Comparison of ENCODE assay signal across 36 cellular contexts in genomic region chrX:103864149-103864548, GRCh38.
"Had no signal": no experiment of that assay in that cellular context is flagged by ENCODE, and none has a peak within 500 bp of the region (broad histone marks: within the 10 kb centered on the region; RNA-seq: fewer than 3 reads in every experiment).

No MANE protein-coding gene starts in this region.

- H3K4me3 ChIP-seq: adrenal gland, breast epithelium, cardiac muscle cell, esophagus muscularis mucosa, gastrocnemius medialis had no signal

- ATAC-seq: activated CD4-positive, CD25-positive, alpha-beta regulatory T cell treated with anti-CD3 and anti-CD28 coated beads, Interleukin-2, amount 50 U/mL, for 24 hours; activated CD8-positive, alpha-beta T cell treated with anti-CD3 and anti-CD28 coated beads for 36 hours; activated naive CD8-positive, alpha-beta T cell treated with anti-CD3 and anti-CD28 coated beads, Interleukin-2, amount 50 U/mL, for 24 hours; activated T-cell treated with anti-CD3 and anti-CD28 coated beads, Interleukin-2, amount 50 U/mL, for 4 hours; effector memory CD8-positive, alpha-beta T cell; foreskin keratinocyte; gastrocnemius medialis; T-helper 17 cell had no signal

- H3K27ac ChIP-seq: adrenal gland, breast epithelium, cardiac muscle cell, esophagus muscularis mucosa, foreskin keratinocyte, gastrocnemius medialis, WERI-Rb-1 had no signal

- H3K4me3 Mint-ChIP-seq: activated B cell treated with CpG ODN at 0.5 μM for 24 hours; activated CD8-positive, alpha-beta T cell treated with anti-CD3 and anti-CD28 coated beads for 36 hours; activated naive CD4-positive, alpha-beta T cell treated with anti-CD3 and anti-CD28 coated beads for 36 hours; activated naive CD4-positive, alpha-beta T cell treated with anti-CD3 and anti-CD28 coated beads, Interleukin-2, amount 50 U/mL, for 24 hours; activated naive CD8-positive, alpha-beta T cell treated with anti-CD3 and anti-CD28 coated beads for 36 hours; activated naive CD8-positive, alpha-beta T cell treated with anti-CD3 and anti-CD28 coated beads, Interleukin-2, amount 50 U/mL, for 24 hours; activated T-cell treated with anti-CD3 and anti-CD28 coated beads, Interleukin-2, amount 50 U/mL, for 4 hours; activated T-helper 1 cell treated with anti-CD3 and anti-CD28 coated beads, Interleukin-12 subunit alpha, Interleukin-12 subunit beta, Interleukin-2, Interleukin-4 antibody, amounts not matched to agents 30 ng/mL and 10 ng/mL and 1 ng/mL, durations not matched to agents 14 hours and 24 hours and 36 hours; brain; effector memory CD8-positive, alpha-beta T cell; T-helper 17 cell; T-helper 2 cell treated with Interferon-gamma antibody and Interleukin-4, amounts not matched to agents 5 μg/mL and 100 μg/mL, for 36 hours had no signal

- H3K36me3 ChIP-seq: adrenal gland, breast epithelium, cardiac muscle cell, esophagus muscularis mucosa, gastrocnemius medialis, WERI-Rb-1 had no signal

- H3K4me1 Mint-ChIP-seq: activated B cell treated with CpG ODN at 0.5 μM for 24 hours; activated naive CD4-positive, alpha-beta T cell treated with anti-CD3 and anti-CD28 coated beads, Interleukin-2, amount 50 U/mL, for 24 hours; activated naive CD8-positive, alpha-beta T cell treated with anti-CD3 and anti-CD28 coated beads for 36 hours; activated naive CD8-positive, alpha-beta T cell treated with anti-CD3 and anti-CD28 coated beads, Interleukin-2, amount 50 U/mL, for 24 hours; brain; T-helper 17 cell had no signal

- H3K27me3 ChIP-seq: adrenal gland, cardiac muscle cell, esophagus muscularis mucosa, foreskin keratinocyte had no signal

- H3K27ac Mint-ChIP-seq: activated B cell treated with CpG ODN at 0.5 μM for 24 hours; activated CD8-positive, alpha-beta T cell treated with anti-CD3 and anti-CD28 coated beads for 36 hours; activated naive CD4-positive, alpha-beta T cell treated with anti-CD3 and anti-CD28 coated beads for 36 hours; activated naive CD4-positive, alpha-beta T cell treated with anti-CD3 and anti-CD28 coated beads, Interleukin-2, amount 50 U/mL, for 24 hours; activated naive CD8-positive, alpha-beta T cell treated with anti-CD3 and anti-CD28 coated beads for 36 hours; activated naive CD8-positive, alpha-beta T cell treated with anti-CD3 and anti-CD28 coated beads, Interleukin-2, amount 50 U/mL, for 24 hours; activated T-helper 1 cell treated with anti-CD3 and anti-CD28 coated beads, Interleukin-12 subunit alpha, Interleukin-12 subunit beta, Interleukin-2, Interleukin-4 antibody, amounts not matched to agents 30 ng/mL and 10 ng/mL and 1 ng/mL, durations not matched to agents 14 hours and 24 hours and 36 hours; activated T-helper 2 cell treated with anti-CD3 and anti-CD28 coated beads, Interferon-gamma antibody, Interleukin-2, Interleukin-4, amounts not matched to agents 10 μg/mL and 5 μg/mL and 100 μg/mL, durations not matched to agents 14 hours and 24 hours and 36 hours; brain; effector memory CD8-positive, alpha-beta T cell; T-helper 17 cell; T-helper 2 cell treated with Interferon-gamma antibody and Interleukin-4, amounts not matched to agents 5 μg/mL and 100 μg/mL, for 36 hours had no signal

- H3K9me3 Mint-ChIP-seq: activated B cell treated with CpG ODN at 0.5 μM for 24 hours; activated CD8-positive, alpha-beta T cell treated with anti-CD3 and anti-CD28 coated beads for 36 hours; activated naive CD4-positive, alpha-beta T cell treated with anti-CD3 and anti-CD28 coated beads for 36 hours; activated naive CD4-positive, alpha-beta T cell treated with anti-CD3 and anti-CD28 coated beads, Interleukin-2, amount 50 U/mL, for 24 hours; activated naive CD8-positive, alpha-beta T cell treated with anti-CD3 and anti-CD28 coated beads for 36 hours; activated naive CD8-positive, alpha-beta T cell treated with anti-CD3 and anti-CD28 coated beads, Interleukin-2, amount 50 U/mL, for 24 hours; activated T-cell treated with anti-CD3 and anti-CD28 coated beads, Interleukin-2, amount 50 U/mL, for 4 hours; activated T-helper 1 cell treated with anti-CD3 and anti-CD28 coated beads, Interleukin-12 subunit alpha, Interleukin-12 subunit beta, Interleukin-2, Interleukin-4 antibody, amounts not matched to agents 30 ng/mL and 10 ng/mL and 1 ng/mL, durations not matched to agents 14 hours and 24 hours and 36 hours; activated T-helper 2 cell treated with anti-CD3 and anti-CD28 coated beads, Interferon-gamma antibody, Interleukin-2, Interleukin-4, amounts not matched to agents 10 μg/mL and 5 μg/mL and 100 μg/mL, durations not matched to agents 14 hours and 24 hours and 36 hours; effector memory CD8-positive, alpha-beta T cell; T-helper 2 cell treated with Interferon-gamma antibody and Interleukin-4, amounts not matched to agents 5 μg/mL and 100 μg/mL, for 36 hours had no signal

- H3K4me1 ChIP-seq: adrenal gland, breast epithelium, esophagus muscularis mucosa, foreskin keratinocyte, gastrocnemius medialis had no signal

- DNase-seq: activated B cell treated with CpG ODN at 0.5 μM for 24 hours; activated CD4-positive, alpha-beta T cell treated with anti-CD3 and anti-CD28 coated beads for 48 hours; activated CD4-positive, alpha-beta T cell treated with anti-CD3 and anti-CD28 coated beads, Interleukin-2, amount 50 U/mL, for 1 hour; activated CD4-positive, alpha-beta T cell treated with anti-CD3 and anti-CD28 coated beads, Interleukin-2, amount 50 U/mL, for 48 hours; activated CD8-positive, alpha-beta memory T cell treated with anti-CD3 and anti-CD28 coated beads for 24 hours; activated CD8-positive, alpha-beta T cell treated with anti-CD3 and anti-CD28 coated beads for 36 hours; activated effector memory CD4-positive, alpha-beta T cell treated with anti-CD3 and anti-CD28 coated beads, Interleukin-2, amount 50 U/mL, for 16 hours; activated naive CD4-positive, alpha-beta T cell treated with anti-CD3 and anti-CD28 coated beads for 36 hours; activated naive CD8-positive, alpha-beta T cell treated with anti-CD3 and anti-CD28 coated beads for 36 hours; activated naive CD8-positive, alpha-beta T cell treated with anti-CD3 and anti-CD28 coated beads, Interleukin-2, amount 50 U/mL, for 24 hours; activated T-cell treated with anti-CD3 and anti-CD28 coated beads, Interleukin-2, amount 50 U/mL, for 4 hours; adrenal gland; amygdala; aorta; central memory CD4-positive, alpha-beta T cell; cerebellar nuclear complex; cortex of kidney; dermis blood vessel endothelial cell; effector CD4-positive, alpha-beta T cell; effector memory CD8-positive, alpha-beta T cell; erythroblast; foreskin keratinocyte; gastrocnemius medialis; T-helper 1 cell; T-helper 17 cell; T1000; WERI-Rb-1 had no signal

- H3K27me3 Mint-ChIP-seq: activated B cell treated with CpG ODN at 0.5 μM for 24 hours; activated CD8-positive, alpha-beta T cell treated with anti-CD3 and anti-CD28 coated beads for 36 hours; activated naive CD4-positive, alpha-beta T cell treated with anti-CD3 and anti-CD28 coated beads, Interleukin-2, amount 50 U/mL, for 24 hours; activated naive CD8-positive, alpha-beta T cell treated with anti-CD3 and anti-CD28 coated beads for 36 hours; activated naive CD8-positive, alpha-beta T cell treated with anti-CD3 and anti-CD28 coated beads, Interleukin-2, amount 50 U/mL, for 24 hours; T-helper 17 cell had no signal

- H3K9me3 ChIP-seq: adrenal gland, breast epithelium, esophagus muscularis mucosa, gastrocnemius medialis had no signal

- H3K36me3 Mint-ChIP-seq: activated naive CD4-positive, alpha-beta T cell treated with anti-CD3 and anti-CD28 coated beads, Interleukin-2, amount 50 U/mL, for 24 hours; activated naive CD8-positive, alpha-beta T cell treated with anti-CD3 and anti-CD28 coated beads for 36 hours; brain had no signal
